21 cellular contexts compared by ENCODE assay signal in genomic region chr1:159859757-159860156, GRCh38. TPM values are rescaled to one million over a fixed set of nuclear protein-coding genes. Genes with fewer than 3 reads are reported as not detected.
DNase-seq lines count a peak whose midpoint lies in the region; ATAC-seq and TF ChIP-seq lines count a peak whose summit lies in the region.
"Had no signal": no experiment of that assay in that cellular context is flagged by ENCODE, and none has a peak within 500 bp of the region (broad histone marks: within the 10 kb centered on the region; RNA-seq: fewer than 3 reads in every experiment).

No MANE protein-coding gene starts in this region.

- no peak for ATAC-seq in right cardiac atrium
- ATAC-seq: A549, HepG2 had no signal

- H3K79me2 ChIP-seq in PC-9 (ENCODE audit: low read depth): no peaks in the 10 kb centered on the region

- DNase-seq in right cardiac atrium (no peak), right atrium auricular region (ENCODE audit: low spot score) (no peak), esophagus squamous epithelium (lab: John Stamatoyannopoulos, UW) (no peak), posterior vena cava (ENCODE audit: low spot score) (peak; percentile 57), vagina (ENCODE audit: extremely low spot score in 2 of 2) (no peak), superior temporal gyrus (ENCODE audit: extremely low spot score) (no peak), PC-9 (no peak), SIG-M5 (lab: John Stamatoyannopoulos, UW) (no peak)
- DNase-seq: AML-193; Caco-2; CD4-positive, alpha-beta T cell; DMS79; GDM1; GOT3 had no signal

- H3K9me2 ChIP-seq in PC-9 (ENCODE audit: insufficient read depth): no peaks in the 10 kb centered on the region

- no peaks in the 10 kb centered on the region for H3K4me1 ChIP-seq in right cardiac atrium (ENCODE audit: control insufficient read depth, insufficient read depth, low read length)
- H3K4me1 ChIP-seq in right atrium auricular region: peaks cover 0 to 14% of the 10 kb centered on the region in 2 donors
- H3K4me1 ChIP-seq in esophagus squamous epithelium: peaks cover 14 to 57% (median 23%) of the 10 kb centered on the region in 3 donors
- peaks cover 52% of the 10 kb centered on the region for H3K4me1 ChIP-seq in vagina
- no peaks in the 10 kb centered on the region for H3K4me1 ChIP-seq in PC-9 (replicated peaks; ENCODE audit: insufficient read depth)
- H3K4me1 ChIP-seq: Caco-2, HAP-1 had no signal

- H4K20me1 ChIP-seq in PC-9 (ENCODE audit: insufficient read depth): no peaks in the 10 kb centered on the region

- 79% methylated on average over 5 of the region's 5 CpGs for WGBS in right cardiac atrium
- WGBS in esophagus squamous epithelium, 2 donors: 40 to 62% methylated on average over 2 to 4 of the region's 5 CpGs

- H3K27ac ChIP-seq in right cardiac atrium (ENCODE audit: low read length) (peak overlapping the region; percentile 15), right atrium auricular region (peak overlapping the region in 1 of 2 donors; percentile 62), esophagus squamous epithelium (peak overlapping the region; percentile 42 to 89 (median 84)), vagina (peak overlapping the region; percentile 25), PC-9 (no peak overlapping the region)
- H3K27ac ChIP-seq: 22Rv1, A549, C4-2B had no signal

- no peak for TF ChIP-seq CTCF in right atrium auricular region (IDR thresholded peaks at IDR 0.05)
- TF ChIP-seq CTCF in esophagus squamous epithelium (IDR thresholded peaks at IDR 0.05): no peak
- no peak for TF ChIP-seq CTCF in vagina (IDR thresholded peaks at IDR 0.05)
- TF ChIP-seq CTCF in PC-9 (conservative IDR thresholded peaks at IDR 0.05): no peak

- H2AFZ ChIP-seq in PC-9: no peak overlapping the region

- H3K4me2 ChIP-seq in PC-9: no peak overlapping the region
- H3K4me2 ChIP-seq: A549 had no signal

- H3K4me3 ChIP-seq in right cardiac atrium (ENCODE audit: low read length) (no peak overlapping the region), right atrium auricular region (no peak overlapping the region), esophagus squamous epithelium (no peak overlapping the region), vagina (no peak overlapping the region), PC-9 (no peak overlapping the region)
- H3K4me3 ChIP-seq: A549, HAP-1 had no signal

- POLR2A ChIA-PET in PC-9 (lab: Charles Lee; ENCODE audit: unreplicated experiment): interaction anchor here (0.6 kb wide), 1 partner anchor 262 kb away, joined by 3 read pairs; no protein-coding TSS in a partner anchor

- no peaks in the 10 kb centered on the region for H3K36me3 ChIP-seq in right atrium auricular region
- no peaks in the 10 kb centered on the region for H3K36me3 ChIP-seq in esophagus squamous epithelium
- H3K36me3 ChIP-seq in vagina: no peaks in the 10 kb centered on the region
- H3K36me3 ChIP-seq in PC-9 (ENCODE audit: low read depth): no peaks in the 10 kb centered on the region
- H3K36me3 ChIP-seq: HAP-1 had no signal

- CTCF ChIA-PET in PC-9 (lab: Charles Lee): no interaction called here

- H3F3A ChIP-seq in PC-9 (ENCODE audit: insufficient read depth, low read depth): peaks cover 13% of the 10 kb centered on the region; the same call in 1 of the 2 replicates

- H3K27me3 ChIP-seq in right cardiac atrium (ENCODE audit: control insufficient read depth, insufficient read depth) (no peaks in the 10 kb centered on the region), right atrium auricular region (no peaks in the 10 kb centered on the region), esophagus squamous epithelium (no peaks in the 10 kb centered on the region), vagina (no peaks in the 10 kb centered on the region), PC-9 (ENCODE audit: insufficient read depth, low read depth) (no peaks in the 10 kb centered on the region)

- TF ChIP-seq POLR2A in esophagus squamous epithelium (IDR thresholded peaks at IDR 0.05) (no peak), vagina (IDR thresholded peaks at IDR 0.05) (no peak)

- H3K9me3 ChIP-seq in right cardiac atrium (ENCODE audit: control insufficient read depth, low read length) (no peaks in the 10 kb centered on the region), right atrium auricular region (no peaks in the 10 kb centered on the region), esophagus squamous epithelium (no peaks in the 10 kb centered on the region), vagina (no peaks in the 10 kb centered on the region), PC-9 (ENCODE audit: insufficient read depth, low read depth) (no peaks in the 10 kb centered on the region)
- H3K9me3 ChIP-seq: A549, Caco-2, HAP-1 had no signal

- BruUV-seq in PC-9 (replicated peaks; lab: Mats Ljungman, UMichigan): no TSS peak

- intact Hi-C loops in right cardiac atrium (cut with DNase I): loop anchor here in 1 of 4 donors (10.0 kb wide), 1 partner anchor 65 kb away; the partner anchor contains the start of gene TAGLN2
- intact Hi-C loops in esophagus squamous epithelium (cut with DNase I): no loop called here
- intact Hi-C loops in posterior vena cava (cut with DNase I): no loop called here
- intact Hi-C loops in vagina (cut with DNase I): loop anchor here (5.0 kb wide), 1 partner anchor 68 kb away; the partner anchor contains the start of gene TAGLN2
- intact Hi-C loops in PC-9 (cut with micrococcal nuclease; ENCODE audit: unreplicated experiment): no loop called here

RNA-seq across cellular contexts. Expression of gene VSIG8, which starts 2.7 kb away (rescaled TPM):
- total RNA-seq in right cardiac atrium: under 1 TPM in 2 of 4 donors, not detected in 2; 0.19 to 0.23 TPM
- polyA plus RNA-seq in right cardiac atrium: 0.07 TPM
- total RNA-seq in right atrium auricular region: not detected
- total RNA-seq in esophagus squamous epithelium: 1 to 10 TPM in 3 of 4 donors, under 1 TPM in 1; 0.38 to 7.8 (median 1.8) TPM
- under 1 TPM in 1 of 2 donors, not detected in 1; 0.19 TPM for total RNA-seq in posterior vena cava
- total RNA-seq in vagina: not detected
- not detected in 2 replicates for total RNA-seq in PC-9 (2021)
- total RNA-seq: Caco-2; CD4-positive, alpha-beta T cell; Daoy; HepG2 had no signal
- polyA plus RNA-seq: BJ, HepG2 had no signal

RNA-seq across cellular contexts. Expression of gene SLAMF8, which starts 33.1 kb away (rescaled TPM):
- total RNA-seq in right cardiac atrium (1 to 10 TPM; 1.7 to 4.5 (median 2.3) TPM), right atrium auricular region (1 to 10 TPM; 1.0 to 4.2 TPM), esophagus squamous epithelium (1 to 10 TPM in 2 of 4 donors, under 1 TPM in 2; 0.49 to 9.0 (median 3.1) TPM), posterior vena cava (10 to 100 TPM in 1 of 2 donors, 1 to 10 TPM in 1; 4.8 to 10.5 TPM), vagina (1.5 TPM), PC-9 (2021) (not detected in 2 replicates)
- 0.52 TPM for polyA plus RNA-seq in right cardiac atrium
- total RNA-seq: Caco-2, HepG2 had no signal
- polyA plus RNA-seq: A549, HepG2 had no signal

RNA-seq across cellular contexts. Expression of gene CFAP45, which starts 40.2 kb away (rescaled TPM):
- 1 to 10 TPM; 3.4 to 5.6 (median 3.9) TPM for total RNA-seq in right cardiac atrium
- polyA plus RNA-seq in right cardiac atrium: 9.4 TPM
- 1 to 10 TPM in 1 of 2 donors, under 1 TPM in 1; 0.86 to 1.3 TPM for total RNA-seq in right atrium auricular region
- total RNA-seq in esophagus squamous epithelium: under 1 TPM in 2 of 4 donors, not detected in 2; 0.48 to 0.95 TPM
- 1 to 10 TPM; 1.2 to 2.2 TPM for total RNA-seq in posterior vena cava
- total RNA-seq in vagina: not detected
- total RNA-seq in PC-9 (2021): 8.2 and 9.3 TPM in 2 replicates
- total RNA-seq: HepG2 had no signal
- polyA plus RNA-seq: HepG2 had no signal

RNA-seq across cellular contexts. Expression of gene FCRL6, which starts 57.6 kb away (rescaled TPM):
- total RNA-seq in right cardiac atrium (under 1 TPM in 2 of 4 donors, not detected in 2; 0.50 to 0.54 TPM), right atrium auricular region (under 1 TPM in 1 of 2 donors, not detected in 1; 0.24 TPM), esophagus squamous epithelium (under 1 TPM in 1 of 4 donors, not detected in 3; 0.76 TPM), posterior vena cava (under 1 TPM; 0.29 to 0.42 TPM), vagina (not detected), PC-9 (2021) (not detected in 2 replicates)
- polyA plus RNA-seq in right cardiac atrium: 0.11 TPM
- total RNA-seq: Caco-2, Daoy, HepG2 had no signal
- polyA plus RNA-seq: A549, BJ, HepG2 had no signal
